Comparison of ENCODE assay signal across 12 cellular contexts in genomic region chr1:202085682-202086373, GRCh38. TPM values are rescaled to one million over a fixed set of nuclear protein-coding genes. Genes with fewer than 3 reads are reported as not detected.
A peak's percentile ranks its signal among the peaks of the same experiment; 100 is the strongest.
DNase-seq lines count a peak whose midpoint lies in the region; ATAC-seq and TF ChIP-seq lines count a peak whose summit lies in the region.
"Had no signal": no experiment of that assay in that cellular context is flagged by ENCODE, and none has a peak within 500 bp of the region (broad histone marks: within the 10 kb centered on the region; RNA-seq: fewer than 3 reads in every experiment).

No MANE protein-coding gene starts in this region.

- peak; percentile 40 for DNase-seq in NCI-H748 (lab: John Stamatoyannopoulos, UW; ENCODE audit: unreplicated experiment)
- DNase-seq in NCI-H748 treated with DMSO at 0.1 percent for 48 hours (lab: John Stamatoyannopoulos, UW) = no peak
- no peak for DNase-seq in left lung
- peak; percentile 40 for DNase-seq in transverse colon
- no peak for DNase-seq in ACHN
- no peak for DNase-seq in posterior vena cava (ENCODE audit: low spot score)
- DNase-seq: activated CD4-positive, alpha-beta T cell treated with anti-CD3 and anti-CD28 coated beads, Interleukin-2, amount 10 ng/mL, durations not matched to agents 24 days and 14 days; NCI-H524 treated with DMSO at 0.1 percent for 48 hours had no signal

- H3K9me3 ChIP-seq in left lung (no peaks in the 10 kb centered on the region), transverse colon (no peaks in the 10 kb centered on the region)

- no peaks in the 10 kb centered on the region for H3K27me3 Mint-ChIP-seq in brain

- H3K27ac ChIP-seq in left lung (no peak overlapping the region), transverse colon (peak overlapping the region; percentile 84 to 95 (median 92))

- TF ChIP-seq POLR2A in transverse colon (IDR thresholded peaks at IDR 0.05) = no peak

- in situ Hi-C loops in transverse colon (cut with MboI; ENCODE audit: low pct_ligation_motif_present in 1 of 4, low pct_unique_long_range_greater_than_20kb in 1 of 4, low sequenced_read_pairs in 3 of 4) (no loop called here), ACHN (cut with HindIII; ENCODE audit: low pct_ligation_motif_present, low pct_unique_long_range_greater_than_20kb, low sequenced_read_pairs) (no loop called here)

- H3K9me3 Mint-ChIP-seq in brain = no peaks in the 10 kb centered on the region
- H3K9me3 Mint-ChIP-seq: activated CD4-positive, alpha-beta T cell treated with anti-CD3 and anti-CD28 coated beads, Interleukin-2, amount 10 ng/mL, durations not matched to agents 24 days and 14 days; memory B cell had no signal

- H3K4me1 ChIP-seq in left lung (no peaks in the 10 kb centered on the region), transverse colon (peaks cover 10 to 57% (median 43%) of the 10 kb centered on the region in 4 donors)

- H3K4me3 Mint-ChIP-seq in brain = peak overlapping the region in 1 of 5 experiments; percentile 49
- H3K4me3 Mint-ChIP-seq: activated CD4-positive, alpha-beta T cell treated with anti-CD3 and anti-CD28 coated beads, Interleukin-2, amount 10 ng/mL, durations not matched to agents 24 days and 14 days; memory B cell had no signal

- WGBS in transverse colon (ENCODE audit: low coverage in 1 of 2), 2 donors = 24% methylated on average over 7 of the region's 7 CpGs; no CpG with 5 or more reads in 1 of the 2 donors

- TF ChIP-seq CTCF in brain (conservative IDR thresholded peaks at IDR 0.05) (no peak), left lung (IDR thresholded peaks at IDR 0.05) (no peak), transverse colon (IDR thresholded peaks at IDR 0.05) (no peak)

- ATAC-seq in left lung (peak; percentile 7), GM18909 (IDR thresholded peaks at IDR 0.05; ENCODE audit: poor library complexity, unreplicated experiment) (no peak)

- no peaks in the 10 kb centered on the region for H3K36me3 Mint-ChIP-seq in brain
- H3K36me3 Mint-ChIP-seq: memory B cell had no signal

- H3K27ac Mint-ChIP-seq in brain = peak overlapping the region; percentile 35 to 78 (median 66)
- H3K27ac Mint-ChIP-seq: activated CD4-positive, alpha-beta T cell treated with anti-CD3 and anti-CD28 coated beads, Interleukin-2, amount 10 ng/mL, durations not matched to agents 24 days and 14 days; memory B cell had no signal

- no peaks in the 10 kb centered on the region for H3K27me3 ChIP-seq in left lung
- no peaks in the 10 kb centered on the region for H3K27me3 ChIP-seq in transverse colon

- peaks cover 42% of the 10 kb centered on the region for H3K4me1 Mint-ChIP-seq in brain
- H3K4me1 Mint-ChIP-seq: activated CD4-positive, alpha-beta T cell treated with anti-CD3 and anti-CD28 coated beads, Interleukin-2, amount 10 ng/mL, durations not matched to agents 24 days and 14 days; memory B cell had no signal

- H3K36me3 ChIP-seq in left lung (no peaks in the 10 kb centered on the region), transverse colon (no peaks in the 10 kb centered on the region)

- intact Hi-C loops in left lung (cut with DNase I) (no loop called here), transverse colon (cut with DNase I; ENCODE audit: low total_unique reads) (no loop called here), posterior vena cava (cut with DNase I) (no loop called here)

- H3K4me3 ChIP-seq in left lung = no peak overlapping the region
- H3K4me3 ChIP-seq in transverse colon = no peak overlapping the region

- TF ChIP-seq EP300 in transverse colon (IDR thresholded peaks at IDR 0.05; ENCODE audit: low read depth) = no peak

RNA-seq across cellular contexts. Expression of gene GPR37L1, which starts 36.9 kb away (rescaled TPM):
- polyA plus RNA-seq in brain (ENCODE audit: insufficient read depth, low read depth, low replicate concordance) = 32.7 TPM
- total RNA-seq in left lung = under 1 TPM; 0.05 to 0.09 TPM
- under 1 TPM in 2 of 4 donors, not detected in 2; 0.55 to 0.95 TPM for total RNA-seq in transverse colon
- under 1 TPM in 1 of 2 donors, not detected in 1; 0.09 TPM for total RNA-seq in posterior vena cava
- total RNA-seq: activated CD4-positive, alpha-beta T cell treated with anti-CD3 and anti-CD28 coated beads, Interleukin-2, amount 10 ng/mL, durations not matched to agents 24 days and 14 days; chondrocyte had no signal

RNA-seq across cellular contexts. Expression of gene ARL8A, which starts 58.7 kb away (rescaled TPM):
- 131 TPM for polyA plus RNA-seq in brain (ENCODE audit: insufficient read depth, low read depth, low replicate concordance)
- 100 to 1,000 TPM in 1 of 2 donors, 10 to 100 TPM in 1; 91.2 to 112 TPM for total RNA-seq in left lung
- total RNA-seq in transverse colon = 10 to 100 TPM in 3 of 4 donors, 1 to 10 TPM in 1; 9.0 to 27.2 (median 21.6) TPM
- total RNA-seq in posterior vena cava = 10 to 100 TPM; 85.6 to 94.1 TPM

Comparison
In these comparisons a context has a peak if more than half of its experiments do, and no peak if none do; other contexts are left out.
1. DNase-seq: peak in NCI-H748 (single experiment) and transverse colon (single experiment); none in NCI-H748 treated with DMSO at 0.1 percent for 48 hours (single experiment), left lung (0 of 2), ACHN (single experiment) and posterior vena cava (single experiment).
2. H3K27ac ChIP-seq: peak in transverse colon (4 of 4); none in left lung (0 of 2).